Comparison of ENCODE assay signal across 8 cellular contexts in genomic region chr4:23890369-23891063, GRCh38. TPM values are rescaled to one million over a fixed set of nuclear protein-coding genes. Genes with fewer than 3 reads are reported as not detected.
DNase-seq lines count a peak whose midpoint lies in the region; FAIRE-seq and TF ChIP-seq lines count a peak whose summit lies in the region.
"Had no signal": no experiment of that assay in that cellular context is flagged by ENCODE, and none has a peak within 500 bp of the region (broad histone marks: within the 10 kb centered on the region; RNA-seq: fewer than 3 reads in every experiment).

No MANE protein-coding gene starts in this region.

- intact Hi-C loops in thyroid gland (cut with DNase I): no loop called here

- H3K36me3 ChIP-seq in ectodermal cell (ENCODE audit: control insufficient read depth, insufficient read depth, low read length): no peaks in the 10 kb centered on the region
- H3K36me3 ChIP-seq in mesodermal cell (ENCODE audit: control insufficient read depth, insufficient read depth, low read length): no peaks in the 10 kb centered on the region
- no peaks in the 10 kb centered on the region for H3K36me3 ChIP-seq in thyroid gland
- no peaks in the 10 kb centered on the region for H3K36me3 ChIP-seq in small intestine (ENCODE audit: control insufficient read depth in 2 of 2, insufficient read depth in 2 of 2, low read length in 2 of 2)
- H3K36me3 ChIP-seq: HAP-1 had no signal

- peak; percentile 18 for DNase-seq in NCI-H1048 (lab: John Stamatoyannopoulos, UW)
- peak in 1 of 2 donors; percentile 27 for DNase-seq in thyroid gland
- DNase-seq in NCI-H1436 treated with DMSO at 0.1 percent for 48 hours (lab: John Stamatoyannopoulos, UW): no peak
- DNase-seq in GM19238 (ENCODE audit: insufficient read length, low spot score): no peak
- no peak for DNase-seq in small intestine

- 33 to 41% methylated on average over 6 to 8 of the region's 9 CpGs for WGBS in ectodermal cell, 2 experiments
- WGBS in mesodermal cell (ENCODE audit: insufficient coverage in 2 of 2), 2 experiments: 15 to 35% methylated on average over 2 to 3 of the region's 9 CpGs
- WGBS in thyroid gland, 2 donors: 6 to 8% methylated on average over 9 of the region's 9 CpGs
- 7 to 15% (median 13%) methylated on average over 9 of the region's 9 CpGs for WGBS in small intestine, 3 donors

- H3K27me3 ChIP-seq in ectodermal cell (ENCODE audit: control insufficient read depth, insufficient read depth, low read length, poor library complexity, severe bottlenecking) (peaks cover 4% of the 10 kb centered on the region), thyroid gland (no peaks in the 10 kb centered on the region), small intestine (ENCODE audit: control insufficient read depth in 2 of 2, insufficient read depth in 2 of 2, low read length in 2 of 2) (no peaks in the 10 kb centered on the region)

- H3K4me1 ChIP-seq in ectodermal cell (ENCODE audit: control insufficient read depth, insufficient read depth, low read length) (peaks cover 19% of the 10 kb centered on the region), mesodermal cell (ENCODE audit: control insufficient read depth, insufficient read depth, low read length, poor library complexity, severe bottlenecking) (peaks cover 30% of the 10 kb centered on the region), thyroid gland (peaks cover 25 to 30% of the 10 kb centered on the region in 2 donors), small intestine (ENCODE audit: control insufficient read depth in 2 of 2, insufficient read depth in 1 of 2, low read depth in 1 of 2, low read length in 1 of 2) (peaks cover 0 to 2% of the 10 kb centered on the region in 2 donors)
- H3K4me1 ChIP-seq: HAP-1 had no signal

- H3K4me3 ChIP-seq in ectodermal cell (ENCODE audit: insufficient read depth, low read depth, low read length): peak overlapping the region; percentile 31
- peak overlapping the region; percentile 17 for H3K4me3 ChIP-seq in mesodermal cell (ENCODE audit: extremely low read depth, insufficient read depth, low read length, poor library complexity, severe bottlenecking)
- peak overlapping the region in 2 of 3 donors; percentile 50 to 66 for H3K4me3 ChIP-seq in thyroid gland (replicated peaks in 1 of 3)
- H3K4me3 ChIP-seq in small intestine (ENCODE audit: low read depth in 1 of 2, low read length in 2 of 2): peak overlapping the region in 1 of 2 donors; percentile 20
- H3K4me3 ChIP-seq: HAP-1 had no signal

- TF ChIP-seq CTCF in thyroid gland (IDR thresholded peaks at IDR 0.05): no peak

- FAIRE-seq in small intestine (lab: Jason Lieb, UNC): no peak

- H3K27ac ChIP-seq in ectodermal cell (ENCODE audit: insufficient read depth, low read depth, low read length, poor library complexity, severe bottlenecking) (no peak overlapping the region), mesodermal cell (ENCODE audit: low read depth, low read length, severe bottlenecking) (no peak overlapping the region), thyroid gland (peak overlapping the region; percentile 87 to 98 (median 95)), small intestine (ENCODE audit: low read depth in 1 of 2, low read length in 1 of 2) (peak overlapping the region in 1 of 2 donors; percentile 5)

- H3K9me3 ChIP-seq in ectodermal cell (ENCODE audit: control insufficient read depth, low read length) (no peaks in the 10 kb centered on the region), mesodermal cell (ENCODE audit: control insufficient read depth, low read length) (no peaks in the 10 kb centered on the region), thyroid gland (no peaks in the 10 kb centered on the region), small intestine (ENCODE audit: control insufficient read depth, low read depth) (no peaks in the 10 kb centered on the region)
- H3K9me3 ChIP-seq: HAP-1 had no signal

- peak in 1 of 2 donors; percentile 51 for TF ChIP-seq POLR2A in thyroid gland (IDR thresholded peaks at IDR 0.05)

RNA-seq across cellular contexts. Expression of gene PPARGC1A, which starts 0.7 kb away (rescaled TPM):
- polyA plus RNA-seq in ectodermal cell (2013, experiment 1 of 4): 5.3 TPM
- polyA plus RNA-seq in ectodermal cell (2013, experiment 2 of 4): 5.3 TPM
- polyA plus RNA-seq in ectodermal cell (2013, experiment 3 of 4): 2.3 TPM
- polyA plus RNA-seq in ectodermal cell (2013, experiment 4 of 4): 2.8 TPM
- polyA plus RNA-seq in mesodermal cell (2013, experiment 1 of 2): 1.5 TPM
- polyA plus RNA-seq in mesodermal cell (2013, experiment 2 of 2): 1.9 TPM
- 100 to 1,000 TPM in 2 of 4 donors, 10 to 100 TPM in 2; 58.5 to 128 (median 96.2) TPM for total RNA-seq in thyroid gland
- 1 to 10 TPM; 2.6 to 8.1 (median 5.4) TPM for polyA plus RNA-seq in small intestine

Comparison
In these comparisons a context has a peak if more than half of its experiments do, and no peak if none do; other contexts are left out.
1. H3K27ac ChIP-seq: peak in thyroid gland (3 of 3); none in ectodermal cell (single experiment) and mesodermal cell (single experiment).